ENCODE assay signal across 18 cellular contexts in the genomic region with DNA sequence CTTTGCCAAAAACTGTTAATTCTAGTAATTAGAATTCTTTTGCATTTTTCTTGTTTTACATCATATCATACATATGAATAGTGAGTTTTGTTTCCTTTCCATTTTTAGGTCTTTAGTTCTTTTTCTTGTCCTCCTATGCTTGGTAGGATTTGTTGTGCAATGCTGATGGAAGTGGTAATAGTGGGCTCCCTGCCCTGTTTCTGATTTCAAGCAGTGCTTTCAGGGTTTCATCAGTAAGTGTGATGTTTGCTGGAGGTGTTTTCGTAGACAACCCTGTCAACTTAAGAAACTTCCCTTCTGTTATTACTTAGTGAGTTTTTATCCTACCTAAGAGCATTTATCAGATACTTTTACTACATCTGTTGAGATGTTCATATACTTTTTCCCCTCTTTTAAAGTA. TPM values are rescaled to one million over a fixed set of nuclear protein-coding genes. Genes with fewer than 3 reads are reported as not detected.
DNase-seq lines count a peak whose midpoint lies in the region; ATAC-seq and TF ChIP-seq lines count a peak whose summit lies in the region.
"Had no signal": no experiment of that assay in that cellular context is flagged by ENCODE, and none has a peak within 500 bp of the region (broad histone marks: within the 10 kb centered on the region; RNA-seq: fewer than 3 reads in every experiment).

No MANE protein-coding gene starts in this region.

- in situ Hi-C loops in GM23248 (cut with MboI) = no loop called here

- H3K4me1 ChIP-seq in GM23248 (ENCODE audit: insufficient read depth) (peaks cover 18% of the 10 kb centered on the region), neutrophil (ENCODE audit: control insufficient read depth in 1 of 2, insufficient read depth in 1 of 2, low read depth in 1 of 2, low read length in 1 of 2) (peaks cover 6% of the 10 kb centered on the region in 2 experiments)

- DNase-seq in activated T-cell treated with anti-CD3 and anti-CD28 coated beads, Interleukin-2, amount 50 U/mL, for 72 hours = no peak
- no peak for DNase-seq in activated T-cell treated with anti-CD3 and anti-CD28 coated beads, Interleukin-2, amount 50 U/mL, for 48 hours
- DNase-seq in GM23248 = peak; percentile 73
- DNase-seq in fibroblast of gingiva (ENCODE audit: low read depth) = peak; percentile 78
- DNase-seq in GDM1 (lab: John Stamatoyannopoulos, UW) = no peak
- no peak for DNase-seq in NCI-H748 (lab: John Stamatoyannopoulos, UW; ENCODE audit: unreplicated experiment)
- DNase-seq: Calu3; CD4-positive, CD25-positive, alpha-beta regulatory T cell; DND-41; GF-D8; HFFc6; KG1; NCI-H187 treated with DMSO at 0.1 percent for 48 hours; NCI-H446 treated with DMSO at 0.1 percent for 48 hours had no signal

- H3K27ac Mint-ChIP-seq in activated T-cell treated with anti-CD3 and anti-CD28 coated beads, Interleukin-2, amount 50 U/mL, for 72 hours = peak overlapping the region; percentile 70
- H3K27ac Mint-ChIP-seq: HFFc6 had no signal

- peak overlapping the region; percentile 42 for H3K9ac ChIP-seq in GM23248

- H3K4me3 ChIP-seq in GM23248 (no peak overlapping the region), neutrophil (ENCODE audit: low read depth in 1 of 2, low read length in 1 of 2) (no peak overlapping the region)

- 0 out of 2 replicates have a peak, but pooled peaks cover 4% of the 10 kb centered on the region for H3K79me2 ChIP-seq in GM23248 (ENCODE audit: insufficient read depth)

- peaks cover 9% of the 10 kb centered on the region for H3K36me3 ChIP-seq in GM23248 (ENCODE audit: low read depth)
- peaks cover 62% of the 10 kb centered on the region for H3K36me3 ChIP-seq in neutrophil

- H3K27ac ChIP-seq in GM23248 = peak overlapping the region; percentile 62
- H3K27ac ChIP-seq in neutrophil = peak overlapping the region; percentile 44

- H3K27me3 ChIP-seq in GM23248 (replicated peaks; ENCODE audit: insufficient read depth) (no peaks in the 10 kb centered on the region), neutrophil (no peaks in the 10 kb centered on the region)

- TF ChIP-seq CTCF in neutrophil (IDR thresholded peaks at IDR 0.05) = no peak

- H4K20me1 ChIP-seq in GM23248 (ENCODE audit: insufficient read depth) = no peaks in the 10 kb centered on the region

- H3K4me3 Mint-ChIP-seq in activated T-cell treated with anti-CD3 and anti-CD28 coated beads, Interleukin-2, amount 50 U/mL, for 72 hours = no peak overlapping the region
- H3K4me3 Mint-ChIP-seq: CD4-positive, CD25-positive, alpha-beta regulatory T cell; HFFc6 had no signal

- H3K9me3 Mint-ChIP-seq in activated T-cell treated with anti-CD3 and anti-CD28 coated beads, Interleukin-2, amount 50 U/mL, for 72 hours = no peaks in the 10 kb centered on the region
- H3K9me3 Mint-ChIP-seq: CD4-positive, CD25-positive, alpha-beta regulatory T cell; HFFc6 had no signal

- no peaks in the 10 kb centered on the region for H3K27me3 Mint-ChIP-seq in activated T-cell treated with anti-CD3 and anti-CD28 coated beads, Interleukin-2, amount 50 U/mL, for 72 hours (ENCODE audit: low read depth)
- H3K27me3 Mint-ChIP-seq: CD4-positive, CD25-positive, alpha-beta regulatory T cell had no signal

- 91 to 100% methylated on average over 1 of the region's 1 CpG for WGBS in GM23248 (ENCODE audit: low coverage in 1 of 2, low lambda C conversion rate in 2 of 2, missing lambda C conversion rate in 2 of 2), 2 experiments

- H3K36me3 Mint-ChIP-seq in activated T-cell treated with anti-CD3 and anti-CD28 coated beads, Interleukin-2, amount 50 U/mL, for 72 hours (ENCODE audit: insufficient read depth in 2 of 2) = peaks cover 7 to 20% of the 10 kb centered on the region in 2 donors

- no peak overlapping the region for H3K4me2 ChIP-seq in GM23248 (ENCODE audit: unreplicated experiment)

- H3K9me3 ChIP-seq in GM23248 (ENCODE audit: low read depth) (no peaks in the 10 kb centered on the region), neutrophil (no peaks in the 10 kb centered on the region)

- H3K9me2 ChIP-seq in GM23248 (ENCODE audit: insufficient read depth) = no peaks in the 10 kb centered on the region

- H2AFZ ChIP-seq in GM23248 = no peak overlapping the region

- peaks cover 17% of the 10 kb centered on the region; the same call in 1 of the 2 replicates for H3F3A ChIP-seq in GM23248 (ENCODE audit: insufficient read depth)

- H3K4me1 Mint-ChIP-seq in activated T-cell treated with anti-CD3 and anti-CD28 coated beads, Interleukin-2, amount 50 U/mL, for 72 hours (ENCODE audit: low read depth) = peaks cover 4% of the 10 kb centered on the region

- no peak for ATAC-seq in activated T-cell treated with anti-CD3 and anti-CD28 coated beads, Interleukin-2, amount 50 U/mL, for 72 hours (replicated peaks in 1 of 2)
- no peak for ATAC-seq in HG02981 (IDR thresholded peaks at IDR 0.05; ENCODE audit: unreplicated experiment)
- ATAC-seq: Panc1, Right ventricle myocardium inferior had no signal

RNA-seq across cellular contexts. Expression of a gene that starts 50.5 kb away (rescaled TPM):
- total RNA-seq in activated T-cell treated with anti-CD3 and anti-CD28 coated beads, Interleukin-2, amount 50 U/mL, for 72 hours = 10 to 100 TPM; 51.3 to 55.2 TPM
- total RNA-seq in GM23248 (2014; rRNA removed; shearing (Covaris generic)) = 11.5 and 17.4 TPM in 2 replicates
- polyA plus RNA-seq in GM23248 (2016; fragmentation: Nextera tagmentation; extraction: Ambion mirVana) = 26.3 and 27.8 TPM in 2 replicates

Comparison
In these comparisons a context has a peak if more than half of its experiments do, and no peak if none do; other contexts are left out.
1. DNase-seq: peak in GM23248 (single experiment) and fibroblast of gingiva (single experiment); none in activated T-cell treated with anti-CD3 and anti-CD28 coated beads, Interleukin-2, amount 50 U/mL, for 72 hours (0 of 2), activated T-cell treated with anti-CD3 and anti-CD28 coated beads, Interleukin-2, amount 50 U/mL, for 48 hours (0 of 2), GDM1 (single experiment) and NCI-H748 (single experiment).